17 cellular contexts compared by ENCODE assay signal in genomic region chr11:128775513-128775912, GRCh38.
DNase-seq lines count a peak whose midpoint lies in the region; ATAC-seq and TF ChIP-seq lines count a peak whose summit lies in the region.
"Had no signal": no experiment of that assay in that cellular context is flagged by ENCODE, and none has a peak within 500 bp of the region (broad histone marks: within the 10 kb centered on the region; RNA-seq: fewer than 3 reads in every experiment).

No MANE protein-coding gene starts in this region.

- peaks cover 46% of the 10 kb centered on the region for H3K4me1 Mint-ChIP-seq in activated naive CD8-positive, alpha-beta T cell (ENCODE audit: low read depth)
- H3K4me1 Mint-ChIP-seq in stimulated activated memory B cell treated with anti-CD40 and anti-IgM and Interleukin-4, amounts not matched to agents 10 μg/mL and 1 μg/mL and 100 μg/mL, for 72 hours = peaks cover 41% of the 10 kb centered on the region

- peaks cover 20% of the 10 kb centered on the region for H3K36me3 Mint-ChIP-seq in activated naive CD8-positive, alpha-beta T cell
- H3K36me3 Mint-ChIP-seq in stimulated activated memory B cell treated with anti-CD40 and anti-IgM and Interleukin-4, amounts not matched to agents 10 μg/mL and 1 μg/mL and 100 μg/mL, for 72 hours = peaks cover 72% of the 10 kb centered on the region
- H3K36me3 Mint-ChIP-seq: WTC11 had no signal

- intact Hi-C loops in left ventricle myocardium inferior (cut with micrococcal nuclease) (no loop called here), Right ventricle myocardium superior (cut with DNase I) (no loop called here)

- peak overlapping the region; percentile 68 for H3K27ac Mint-ChIP-seq in activated naive CD8-positive, alpha-beta T cell
- peak overlapping the region; percentile 73 for H3K27ac Mint-ChIP-seq in stimulated activated memory B cell treated with anti-CD40 and anti-IgM and Interleukin-4, amounts not matched to agents 10 μg/mL and 1 μg/mL and 100 μg/mL, for 72 hours
- H3K27ac Mint-ChIP-seq: WTC11 had no signal

- ATAC-seq in Right ventricle myocardium superior (ENCODE audit: poor library complexity) (no peak), GM21786 (IDR thresholded peaks at IDR 0.05; ENCODE audit: unreplicated experiment) (no peak)
- no peak for ATAC-seq in stimulated activated memory B cell treated with anti-CD40 and anti-IgM and Interleukin-4, amounts not matched to agents 10 μg/mL and 1 μg/mL and 100 μg/mL, for 72 hours
- ATAC-seq: body of pancreas, WTC11 had no signal

- H3K36me3 ChIP-seq in left ventricle myocardium inferior = peaks cover 39% of the 10 kb centered on the region
- H3K36me3 ChIP-seq: SJSA1 had no signal

- H3K27me3 Mint-ChIP-seq in activated naive CD8-positive, alpha-beta T cell = no peaks in the 10 kb centered on the region
- no peaks in the 10 kb centered on the region for H3K27me3 Mint-ChIP-seq in stimulated activated memory B cell treated with anti-CD40 and anti-IgM and Interleukin-4, amounts not matched to agents 10 μg/mL and 1 μg/mL and 100 μg/mL, for 72 hours
- H3K27me3 Mint-ChIP-seq: activated T-cell treated with anti-CD3 and anti-CD28 coated beads, Interleukin-2, amount 50 U/mL, for 24 hours had no signal

- no peak for TF ChIP-seq CTCF in left ventricle myocardium inferior (IDR thresholded peaks at IDR 0.05; ENCODE audit: borderline replicate concordance)

- no peak overlapping the region for H3K4me3 Mint-ChIP-seq in activated naive CD8-positive, alpha-beta T cell
- H3K4me3 Mint-ChIP-seq in stimulated activated memory B cell treated with anti-CD40 and anti-IgM and Interleukin-4, amounts not matched to agents 10 μg/mL and 1 μg/mL and 100 μg/mL, for 72 hours = peak overlapping the region; percentile 16
- H3K4me3 Mint-ChIP-seq: activated T-cell treated with anti-CD3 and anti-CD28 coated beads, Interleukin-2, amount 50 U/mL, for 24 hours; WTC11 had no signal

- H3K27me3 ChIP-seq in left ventricle myocardium inferior (ENCODE audit: low read depth) = no peaks in the 10 kb centered on the region
- H3K27me3 ChIP-seq: body of pancreas, SJSA1 had no signal

- H3K4me3 ChIP-seq in left ventricle myocardium inferior = no peak overlapping the region
- H3K4me3 ChIP-seq: body of pancreas, SJSA1 had no signal

- no peaks in the 10 kb centered on the region for H3K9me3 Mint-ChIP-seq in activated naive CD8-positive, alpha-beta T cell (ENCODE audit: low read depth)
- H3K9me3 Mint-ChIP-seq in stimulated activated memory B cell treated with anti-CD40 and anti-IgM and Interleukin-4, amounts not matched to agents 10 μg/mL and 1 μg/mL and 100 μg/mL, for 72 hours = no peaks in the 10 kb centered on the region
- H3K9me3 Mint-ChIP-seq: activated T-cell treated with anti-CD3 and anti-CD28 coated beads, Interleukin-2, amount 50 U/mL, for 24 hours; WTC11 had no signal

- H3K27ac ChIP-seq in left ventricle myocardium inferior (replicated peaks) = peak overlapping the region; percentile 40
- H3K27ac ChIP-seq: body of pancreas, SJSA1 had no signal

- no peaks in the 10 kb centered on the region for H3K9me3 ChIP-seq in left ventricle myocardium inferior (replicated peaks)
- H3K9me3 ChIP-seq: body of pancreas, SJSA1 had no signal

- H3K4me1 ChIP-seq in left ventricle myocardium inferior = peaks cover 59% of the 10 kb centered on the region
- H3K4me1 ChIP-seq: SJSA1 had no signal

- no peak for DNase-seq in left ventricle myocardium inferior
- no peak for DNase-seq in Right ventricle myocardium superior
- DNase-seq in islet precursor cell = peak; percentile 83
- no peak for DNase-seq in NCI-H2029 treated with DMSO at 0.1 percent for 48 hours (lab: John Stamatoyannopoulos, UW)
- no peak for DNase-seq in GF-D8 (lab: John Stamatoyannopoulos, UW)
- DNase-seq: body of pancreas; DMS153; foreskin fibroblast; NCI-H1105 treated with DMSO at 0.1 percent for 48 hours; NCI-H446; stimulated activated CD4-positive, alpha-beta T cell treated with anti-CD3 and anti-CD28 coated beads, Interleukin-12 subunit alpha, Interleukin-12 subunit beta, amount 100 ng/mL, for 4 hours had no signal
